Comparison of ENCODE assay signal across 14 cellular contexts in the genomic region with DNA sequence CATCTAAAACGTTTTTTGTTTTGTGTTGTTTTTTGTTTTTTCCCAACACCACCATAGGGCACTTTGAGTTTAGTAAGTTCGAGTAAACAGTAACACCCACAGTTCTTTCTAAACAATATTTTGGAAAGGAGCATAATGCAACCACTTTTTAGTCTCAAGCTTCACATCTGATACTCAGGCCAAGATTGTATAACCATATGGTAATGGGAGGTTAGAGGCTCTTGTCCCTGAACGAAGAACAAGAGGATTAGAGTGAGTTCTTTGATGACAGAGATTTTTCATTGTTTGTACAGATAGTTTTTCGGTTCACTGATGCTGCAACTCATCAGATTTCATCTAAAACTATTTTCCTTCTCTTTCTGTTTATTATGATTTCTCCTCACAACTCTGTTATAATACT.
"Had no signal": no experiment of that assay in that cellular context is flagged by ENCODE, and none has a peak within 500 bp of the region (broad histone marks: within the 10 kb centered on the region; RNA-seq: fewer than 3 reads in every experiment).

No MANE protein-coding gene starts in this region.

- H3K9me3 ChIP-seq: suprapubic skin had no signal

- H3K4me3 ChIP-seq: suprapubic skin had no signal

- ATAC-seq: left ventricle myocardium superior; natural killer cell treated with Interleukin-12 subunit alpha and Interleukin-12 subunit beta and Interleukin-15 and Interleukin-18, amount 100 ng/mL, for 72 hours; sciatic nerve had no signal

- H3K27ac ChIP-seq: suprapubic skin had no signal

- H3K36me3 ChIP-seq: suprapubic skin had no signal

- DNase-seq: activated CD4-positive, alpha-beta T cell treated with anti-CD3 and anti-CD28 coated beads, Interleukin-2, amount 50 U/mL, for 1 hour; activated CD8-positive, alpha-beta memory T cell treated with anti-CD3 and anti-CD28 coated beads for 24 hours; activated naive CD4-positive, alpha-beta T cell; aorta; cerebellar nuclear complex; erythroblast; hippocampal formation; left ventricle myocardium superior; mesenchymal stem cell; SW 1271; trophoblast cell had no signal

- H3K27me3 ChIP-seq: suprapubic skin had no signal
